Comparison of ENCODE assay signal across 1 cellular context in genomic region chr17:61362396-61362795, GRCh38.
TF ChIP-seq lines count a peak whose summit lies in the region.

No MANE protein-coding gene starts in this region.

TF ChIP-seq in HepG2, 621 proteins besides CTCF, POLR2A, EP300 and RAD21 (continued from another document and continues in another):
- TF ChIP-seq PATZ1 (CRISPR knock-in tag; IDR thresholded peaks at IDR 0.05) = 0 out of 2 replicates have a peak, but pooled peaks have one; percentile 6
- no peak for TF ChIP-seq NCOA2 (CRISPR knock-in tag; IDR thresholded peaks at IDR 0.05)
- no peak for TF ChIP-seq REST (IDR thresholded peaks at IDR 0.05; ENCODE audit: borderline replicate concordance in 1 of 2, low read depth in 1 of 2, low read length in 2 of 2)
- no peak for TF ChIP-seq SNRNP70 (IDR thresholded peaks at IDR 0.05; ENCODE audit: low read depth, low read length)
- TF ChIP-seq ATF2 (CRISPR knock-in tag; IDR thresholded peaks at IDR 0.05) = 0 out of 2 replicates have a peak, but pooled peaks have one; percentile 31
- no peak for TF ChIP-seq HNF1B (CRISPR knock-in tag; IDR thresholded peaks at IDR 0.05)
- no peak for TF ChIP-seq LRRFIP1 (CRISPR knock-in tag; conservative IDR thresholded peaks at IDR 0.05)
- no peak for TF ChIP-seq ZNF253 (CRISPR knock-in tag; IDR thresholded peaks at IDR 0.05; ENCODE audit: borderline replicate concordance)
- TF ChIP-seq ZFP82 (CRISPR knock-in tag; IDR thresholded peaks at IDR 0.05; ENCODE audit: borderline replicate concordance) = no peak
- no peak for TF ChIP-seq ARNTL (CRISPR knock-in tag; IDR thresholded peaks at IDR 0.05)
- no peak for TF ChIP-seq NR1H2 (CRISPR knock-in tag; IDR thresholded peaks at IDR 0.05; ENCODE audit: borderline replicate concordance, low read depth)
- 0 out of 2 replicates have a peak, but pooled peaks have one; percentile 34 for TF ChIP-seq CBFB (CRISPR knock-in tag; IDR thresholded peaks at IDR 0.05)
- TF ChIP-seq TFAP4 (IDR thresholded peaks at IDR 0.05; ENCODE audit: borderline replicate concordance, low read depth) = no peak
- no peak for TF ChIP-seq MYNN (CRISPR knock-in tag; IDR thresholded peaks at IDR 0.05; ENCODE audit: low read depth)
- no peak for TF ChIP-seq THAP8 (CRISPR knock-in tag; IDR thresholded peaks at IDR 0.05; ENCODE audit: borderline replicate concordance)
- no peak for TF ChIP-seq ZNF367 (CRISPR knock-in tag; IDR thresholded peaks at IDR 0.05; ENCODE audit: borderline replicate concordance)
- TF ChIP-seq ZFP62 (CRISPR knock-in tag; IDR thresholded peaks at IDR 0.05) = no peak
- no peak for TF ChIP-seq HNF4G (IDR thresholded peaks at IDR 0.05; ENCODE audit: borderline replicate concordance, low read depth, low read length)
- TF ChIP-seq HNF4G (CRISPR knock-in tag; IDR thresholded peaks at IDR 0.05; ENCODE audit: borderline replicate concordance, low read depth) = no peak
- no peak for TF ChIP-seq HDAC2 (CRISPR knock-in tag; IDR thresholded peaks at IDR 0.05)
- TF ChIP-seq ZNF383 (CRISPR knock-in tag; IDR thresholded peaks at IDR 0.05; ENCODE audit: borderline replicate concordance) = no peak
- no peak for TF ChIP-seq ZNF44 (CRISPR knock-in tag; IDR thresholded peaks at IDR 0.05)
- TF ChIP-seq ZNF124 (CRISPR knock-in tag; IDR thresholded peaks at IDR 0.05) = no peak
- no peak for TF ChIP-seq ARNT (IDR thresholded peaks at IDR 0.05)
- TF ChIP-seq ZNF280D (CRISPR knock-in tag; IDR thresholded peaks at IDR 0.05) = no peak
- TF ChIP-seq PCBP2 (optimal IDR thresholded peaks at IDR 0.05; ENCODE audit: low read depth, low read length, poor library complexity, severe bottlenecking) = no peak
- TF ChIP-seq NFE2L2 (IDR thresholded peaks at IDR 0.05; ENCODE audit: low read length) = no peak
- TF ChIP-seq ZNF282 (IDR thresholded peaks at IDR 0.05; ENCODE audit: partially characterized antibody) = no peak
- TF ChIP-seq KLF15 (CRISPR knock-in tag; IDR thresholded peaks at IDR 0.05; ENCODE audit: borderline replicate concordance) = no peak
- 0 out of 2 replicates have a peak, but pooled peaks have one; percentile 23 for TF ChIP-seq PHF8 (CRISPR knock-in tag; IDR thresholded peaks at IDR 0.05)
- TF ChIP-seq ZSCAN9 (CRISPR knock-in tag; IDR thresholded peaks at IDR 0.05; ENCODE audit: borderline replicate concordance) = no peak
- no peak for TF ChIP-seq CENPX (CRISPR knock-in tag; IDR thresholded peaks at IDR 0.05)
- no peak for TF ChIP-seq NCOR1 (IDR thresholded peaks at IDR 0.05; ENCODE audit: borderline replicate concordance, low read length)
- TF ChIP-seq RCOR2 (CRISPR knock-in tag; IDR thresholded peaks at IDR 0.05) = no peak
- no peak for TF ChIP-seq NKX3-1 (CRISPR knock-in tag; IDR thresholded peaks at IDR 0.05)
- TF ChIP-seq THAP9 (CRISPR knock-in tag; IDR thresholded peaks at IDR 0.05; ENCODE audit: borderline replicate concordance) = peak; percentile 79; the same call in 1 of the 2 replicates
- TF ChIP-seq PTBP1 (IDR thresholded peaks at IDR 0.05; ENCODE audit: low read depth, low read length, poor library complexity, severe bottlenecking) = no peak
- no peak for TF ChIP-seq ZBTB38 (CRISPR knock-in tag; IDR thresholded peaks at IDR 0.05)
- no peak for TF ChIP-seq ZNF136 (CRISPR knock-in tag; IDR thresholded peaks at IDR 0.05; ENCODE audit: low read depth)
- TF ChIP-seq CREB3 (CRISPR knock-in tag; IDR thresholded peaks at IDR 0.05) = no peak
- TF ChIP-seq KLF11 (CRISPR knock-in tag; IDR thresholded peaks at IDR 0.05) = no peak
- TF ChIP-seq ZNF101 (CRISPR knock-in tag; IDR thresholded peaks at IDR 0.05; ENCODE audit: borderline replicate concordance, low read depth) = no peak
- no peak for TF ChIP-seq KDM1A (CRISPR knock-in tag; IDR thresholded peaks at IDR 0.05)
- 0 out of 2 replicates have a peak, but pooled peaks have one; percentile 30 for TF ChIP-seq ZNF772 (CRISPR knock-in tag; IDR thresholded peaks at IDR 0.05)
- no peak for TF ChIP-seq HMGA1 (CRISPR knock-in tag; conservative IDR thresholded peaks at IDR 0.05)
